In genomic region chr5:78821519-78821918, GRCh38 we compare ENCODE assay signal across 22 cellular contexts.
DNase-seq lines count a peak whose midpoint lies in the region; ATAC-seq, FAIRE-seq and TF ChIP-seq lines count a peak whose summit lies in the region.
"Had no signal": no experiment of that assay in that cellular context is flagged by ENCODE, and none has a peak within 500 bp of the region (broad histone marks: within the 10 kb centered on the region; RNA-seq: fewer than 3 reads in every experiment).

No MANE protein-coding gene starts in this region.

- H3K27me3 Mint-ChIP-seq in brain (no peaks in the 10 kb centered on the region), osteocyte (ENCODE audit: unreplicated experiment) (no peaks in the 10 kb centered on the region)
- H3K27me3 Mint-ChIP-seq: CD4-positive, CD25-positive, alpha-beta regulatory T cell had no signal

- no peak overlapping the region for H3K9ac ChIP-seq in KMS-11

- H3K36me3 Mint-ChIP-seq in brain (peaks cover 18% of the 10 kb centered on the region), osteocyte (ENCODE audit: unreplicated experiment) (peaks cover 11% of the 10 kb centered on the region)

- H3K4me3 Mint-ChIP-seq in brain, result no peak overlapping the region
- H3K4me3 Mint-ChIP-seq in osteocyte (ENCODE audit: unreplicated experiment), result no peak overlapping the region
- H3K4me3 Mint-ChIP-seq: CD4-positive, CD25-positive, alpha-beta regulatory T cell; HFFc6 had no signal

- no peak overlapping the region for H3K27ac ChIP-seq in KMS-11
- H3K27ac ChIP-seq: HL-60 had no signal

- 0 out of 2 replicates have a peak overlapping the region, but pooled peaks have one; percentile 2 for H3K4me2 ChIP-seq in KMS-11

- no peaks in the 10 kb centered on the region for H3K36me3 ChIP-seq in KMS-11 (ENCODE audit: insufficient read depth)
- H3K36me3 ChIP-seq: BE2C had no signal

- no peak for ATAC-seq in GM21737 (IDR thresholded peaks at IDR 0.05; ENCODE audit: unreplicated experiment)
- ATAC-seq: HCT116 had no signal

- H4K20me1 ChIP-seq in KMS-11 (ENCODE audit: insufficient read depth), result no peaks in the 10 kb centered on the region

- H3K9me3 Mint-ChIP-seq in brain (peaks cover 0 to 9% (median 1%) of the 10 kb centered on the region in 5 experiments), osteocyte (ENCODE audit: unreplicated experiment) (no peaks in the 10 kb centered on the region)
- H3K9me3 Mint-ChIP-seq: HFFc6 had no signal

- peaks cover 31% of the 10 kb centered on the region for H3K4me1 ChIP-seq in KMS-11 (ENCODE audit: low read depth, poor library complexity, severe bottlenecking)
- H3K4me1 ChIP-seq: BE2C, Caco-2 had no signal

- no peaks in the 10 kb centered on the region for H3K79me2 ChIP-seq in KMS-11 (ENCODE audit: insufficient read depth, low read depth)

- FAIRE-seq in frontal cortex (lab: Jason Lieb, UNC), result no peak
- FAIRE-seq: D721Med, GM12892, GM18507 had no signal

- peaks cover 26% of the 10 kb centered on the region for H3K4me1 Mint-ChIP-seq in brain
- peaks cover 54% of the 10 kb centered on the region for H3K4me1 Mint-ChIP-seq in osteocyte (ENCODE audit: unreplicated experiment)
- H3K4me1 Mint-ChIP-seq: CD4-positive, CD25-positive, alpha-beta regulatory T cell had no signal

- H3K27ac Mint-ChIP-seq in brain (peak overlapping the region in 3 of 5 experiments; percentile 32 to 44 (median 34)), osteocyte (ENCODE audit: unreplicated experiment) (peak overlapping the region; percentile 71)
- H3K27ac Mint-ChIP-seq: CD4-positive, CD25-positive, alpha-beta regulatory T cell; HFFc6 had no signal

- H3K4me3 ChIP-seq in KMS-11 (IDR thresholded peaks at IDR 0.05; ENCODE audit: insufficient read depth, low read depth, low read length), result no peak overlapping the region

- peak; percentile 31 for DNase-seq in fibroblast of peridontal ligament (ENCODE audit: extremely low read depth)
- DNase-seq in osteocyte (ENCODE audit: extremely low spot score, unreplicated experiment), result no peak
- DNase-seq in HUDEP-2 (lab: John Stamatoyannopoulos, UW; ENCODE audit: unreplicated experiment in 76 of 76), result no peak
- no peak for DNase-seq in frontal cortex (ENCODE audit: low spot score in 2 of 2)
- DNase-seq in kidney glomerular epithelial cell (lab: John Stamatoyannopoulos, UW), result no peak
- DNase-seq: BE2C; C1 segment of cervical spinal cord; Caco-2; CD4-positive, CD25-positive, alpha-beta regulatory T cell; GDM1; GOT3; H7; HFFc6; IMR-90 had no signal

- no peak for TF ChIP-seq CTCF in KMS-11 (conservative IDR thresholded peaks at IDR 0.05; ENCODE audit: low read depth, low read length)
- no peak for TF ChIP-seq CTCF in brain (conservative IDR thresholded peaks at IDR 0.05)
- no peak for TF ChIP-seq CTCF in osteocyte (IDR thresholded peaks at IDR 0.05)

- no peaks in the 10 kb centered on the region for H3K27me3 ChIP-seq in KMS-11 (ENCODE audit: insufficient read depth, low read depth)
- H3K27me3 ChIP-seq: BE2C had no signal

- no peak overlapping the region for H2AFZ ChIP-seq in KMS-11 (ENCODE audit: low read depth)
